Comparison of ENCODE assay signal across 25 cellular contexts in genomic region chr3:37435572-37435971, GRCh38. TPM values are rescaled to one million over a fixed set of nuclear protein-coding genes. Genes with fewer than 3 reads are reported as not detected.
"Had no signal": no experiment of that assay in that cellular context is flagged by ENCODE, and none has a peak within 500 bp of the region (broad histone marks: within the 10 kb centered on the region; RNA-seq: fewer than 3 reads in every experiment).

No MANE protein-coding gene starts in this region.

- H3K27me3 ChIP-seq: foreskin keratinocyte, pancreas, stomach, suprapubic skin, tibial nerve had no signal

- ATAC-seq: activated CD8-positive, alpha-beta memory T cell treated with anti-CD3 and anti-CD28 coated beads, Interleukin-2, amount 10 ng/mL, durations not matched to agents 7 days and 5 days; activated CD8-positive, alpha-beta T cell treated with anti-CD3 and anti-CD28 coated beads for 36 hours; activated naive CD8-positive, alpha-beta T cell treated with anti-CD3 and anti-CD28 coated beads, Interleukin-2, amount 50 U/mL, for 24 hours; foreskin keratinocyte; natural killer cell treated with Interleukin-12 subunit alpha and Interleukin-12 subunit beta and Interleukin-15 and Interleukin-18, amount 100 ng/mL, for 72 hours; pancreas; psoas muscle; right cardiac atrium; stimulated activated memory B cell treated with anti-CD40 and anti-IgM and Interleukin-4, amounts not matched to agents 10 μg/mL and 1 μg/mL and 100 μg/mL, for 72 hours had no signal

- DNase-seq: activated CD4-positive, alpha-beta T cell treated with anti-CD3 and anti-CD28 coated beads, Interleukin-2, amount 10 ng/mL, durations not matched to agents 7 days and 5 days; activated CD4-positive, CD25-positive, alpha-beta regulatory T cell treated with anti-CD3 and anti-CD28 coated beads, Interleukin-2, amount 50 U/mL, for 72 hours; activated CD8-positive, alpha-beta memory T cell treated with anti-CD3 and anti-CD28 coated beads, Interleukin-2, amount 10 ng/mL, durations not matched to agents 7 days and 5 days; activated CD8-positive, alpha-beta T cell treated with anti-CD3 and anti-CD28 coated beads for 36 hours; activated gamma-delta T cell; activated naive CD4-positive, alpha-beta T cell treated with anti-CD3 and anti-CD28 coated beads, Interleukin-2, amount 50 U/mL, for 16 hours; activated naive CD8-positive, alpha-beta T cell treated with anti-CD3 and anti-CD28 coated beads, Interleukin-2, amount 50 U/mL, for 24 hours; effector CD4-positive, alpha-beta T cell; erythroblast; foreskin keratinocyte; kidney glomerular epithelial cell; left ventricle myocardium inferior; mammary epithelial cell; pancreas; psoas muscle; right cardiac atrium; stimulated activated CD4-positive, alpha-beta T cell treated with anti-CD3 and anti-CD28 coated beads, Interleukin-1b, Interleukin-23, amount 100 ng/mL, for 48 hours; stomach had no signal

- H3K9me3 Mint-ChIP-seq: dendritic cell treated with granulocyte-macrophage colony-stimulating factor and Interleukin-4, amounts not matched to agents 40 ng/mL and 50 ng/mL, for 4 days; natural killer cell treated with Interleukin-12 subunit alpha and Interleukin-12 subunit beta and Interleukin-15 and Interleukin-18, amount 100 ng/mL, for 72 hours had no signal

- H3K27me3 Mint-ChIP-seq: activated CD4-positive, alpha-beta T cell treated with anti-CD3 and anti-CD28 coated beads, Interleukin-2, amount 10 ng/mL, durations not matched to agents 7 days and 5 days; activated CD8-positive, alpha-beta memory T cell treated with anti-CD3 and anti-CD28 coated beads, Interleukin-2, amount 10 ng/mL, durations not matched to agents 7 days and 5 days; activated CD8-positive, alpha-beta T cell treated with anti-CD3 and anti-CD28 coated beads for 36 hours; activated naive CD8-positive, alpha-beta T cell treated with anti-CD3 and anti-CD28 coated beads, Interleukin-2, amount 50 U/mL, for 24 hours; dendritic cell treated with granulocyte-macrophage colony-stimulating factor and Interleukin-4, amounts not matched to agents 40 ng/mL and 50 ng/mL, for 4 days; natural killer cell treated with Interleukin-12 subunit alpha and Interleukin-12 subunit beta and Interleukin-15 and Interleukin-18, amount 100 ng/mL, for 72 hours; stimulated activated memory B cell treated with anti-CD40 and anti-IgM and Interleukin-4, amounts not matched to agents 10 μg/mL and 1 μg/mL and 100 μg/mL, for 72 hours had no signal

- H3K4me3 Mint-ChIP-seq: activated CD4-positive, alpha-beta T cell treated with anti-CD3 and anti-CD28 coated beads, Interleukin-2, amount 10 ng/mL, durations not matched to agents 7 days and 5 days; activated CD8-positive, alpha-beta memory T cell treated with anti-CD3 and anti-CD28 coated beads, Interleukin-2, amount 10 ng/mL, durations not matched to agents 7 days and 5 days; activated CD8-positive, alpha-beta T cell treated with anti-CD3 and anti-CD28 coated beads for 36 hours; activated naive CD8-positive, alpha-beta T cell treated with anti-CD3 and anti-CD28 coated beads, Interleukin-2, amount 50 U/mL, for 24 hours; activated T-helper 1 cell treated with anti-CD3 and anti-CD28 coated beads, Interleukin-12 subunit alpha, Interleukin-12 subunit beta, Interleukin-2, Interleukin-4 antibody, amounts not matched to agents 30 ng/mL and 10 ng/mL and 1 ng/mL, durations not matched to agents 14 hours and 24 hours and 36 hours; dendritic cell treated with granulocyte-macrophage colony-stimulating factor and Interleukin-4, amounts not matched to agents 40 ng/mL and 50 ng/mL, for 4 days; natural killer cell treated with Interleukin-12 subunit alpha and Interleukin-12 subunit beta and Interleukin-15 and Interleukin-18, amount 100 ng/mL, for 72 hours; stimulated activated memory B cell treated with anti-CD40 and anti-IgM and Interleukin-4, amounts not matched to agents 10 μg/mL and 1 μg/mL and 100 μg/mL, for 72 hours had no signal

- H3K4me1 ChIP-seq: foreskin keratinocyte, left ventricle myocardium inferior, pancreas, psoas muscle, stomach, suprapubic skin, tibial nerve had no signal

- H3K9me3 ChIP-seq: left ventricle myocardium inferior, pancreas, psoas muscle, stomach, suprapubic skin, tibial nerve had no signal

- H3K4me3 ChIP-seq: left ventricle myocardium inferior, pancreas, psoas muscle, stomach, suprapubic skin, tibial nerve had no signal

- H3K27ac ChIP-seq: foreskin keratinocyte, left ventricle myocardium inferior, pancreas, psoas muscle, stomach, suprapubic skin, tibial nerve, VCaP had no signal

- H3K4me1 Mint-ChIP-seq: stimulated activated memory B cell treated with anti-CD40 and anti-IgM and Interleukin-4, amounts not matched to agents 10 μg/mL and 1 μg/mL and 100 μg/mL, for 72 hours had no signal

- H3K27ac Mint-ChIP-seq: activated CD4-positive, alpha-beta T cell treated with anti-CD3 and anti-CD28 coated beads, Interleukin-2, amount 10 ng/mL, durations not matched to agents 7 days and 5 days; activated CD8-positive, alpha-beta memory T cell treated with anti-CD3 and anti-CD28 coated beads, Interleukin-2, amount 10 ng/mL, durations not matched to agents 7 days and 5 days; activated CD8-positive, alpha-beta T cell treated with anti-CD3 and anti-CD28 coated beads for 36 hours; activated naive CD8-positive, alpha-beta T cell treated with anti-CD3 and anti-CD28 coated beads, Interleukin-2, amount 50 U/mL, for 24 hours; activated T-helper 1 cell treated with anti-CD3 and anti-CD28 coated beads, Interleukin-12 subunit alpha, Interleukin-12 subunit beta, Interleukin-2, Interleukin-4 antibody, amounts not matched to agents 30 ng/mL and 10 ng/mL and 1 ng/mL, durations not matched to agents 14 hours and 24 hours and 36 hours; dendritic cell treated with granulocyte-macrophage colony-stimulating factor and Interleukin-4, amounts not matched to agents 40 ng/mL and 50 ng/mL, for 4 days; natural killer cell treated with Interleukin-12 subunit alpha and Interleukin-12 subunit beta and Interleukin-15 and Interleukin-18, amount 100 ng/mL, for 72 hours; stimulated activated memory B cell treated with anti-CD40 and anti-IgM and Interleukin-4, amounts not matched to agents 10 μg/mL and 1 μg/mL and 100 μg/mL, for 72 hours had no signal

RNA-seq across cellular contexts. Expression of gene ITGA9, which starts 16.4 kb away (rescaled TPM):
- total RNA-seq: activated CD4-positive, alpha-beta T cell treated with anti-CD3 and anti-CD28 coated beads, Interleukin-2, amount 10 ng/mL, durations not matched to agents 7 days and 5 days; activated CD8-positive, alpha-beta T cell treated with anti-CD3 and anti-CD28 coated beads for 36 hours had no signal
- polyA plus RNA-seq: foreskin keratinocyte had no signal
